8 cellular contexts compared by ENCODE assay signal in the genomic region with DNA sequence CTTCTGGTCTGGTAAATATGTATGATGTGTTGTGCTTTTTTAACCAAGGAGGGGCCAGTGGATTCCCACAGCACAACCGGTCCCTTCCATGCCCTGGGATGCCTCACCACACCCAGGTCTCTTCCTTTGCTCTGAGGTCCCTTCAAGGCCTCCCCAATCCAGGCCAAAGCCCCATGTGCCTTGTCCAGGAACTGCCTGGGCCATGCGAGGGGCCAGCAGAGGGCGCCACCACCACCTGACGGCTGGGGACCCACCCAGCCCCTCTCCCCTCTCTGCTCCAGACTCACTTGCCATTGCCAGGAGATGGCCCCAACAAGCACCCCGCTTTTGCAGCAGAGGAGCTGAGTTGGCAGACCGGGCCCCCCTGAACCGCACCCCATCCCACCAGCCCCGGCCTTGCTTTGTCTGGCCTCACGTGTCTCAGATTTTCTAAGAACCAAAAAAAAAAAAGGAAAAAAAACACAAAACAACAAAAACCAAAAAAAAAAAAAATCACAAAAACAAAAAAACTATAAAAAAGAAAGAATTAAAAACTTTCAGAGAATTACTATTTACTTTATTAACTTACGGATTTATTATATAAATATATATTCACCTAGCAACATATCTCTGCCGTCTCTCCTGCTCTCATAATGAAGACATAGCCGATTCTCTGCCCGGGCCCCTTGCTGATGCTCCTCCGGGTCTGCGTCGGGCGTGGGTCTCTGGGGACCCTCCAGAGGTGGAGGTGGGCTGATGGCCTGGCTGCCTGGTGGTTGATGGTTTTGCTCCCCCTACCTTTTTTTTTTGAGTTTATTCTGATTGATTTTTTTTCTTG. TPM values are rescaled to one million over a fixed set of nuclear protein-coding genes. Genes with fewer than 3 reads are reported as not detected.
DNase-seq lines count a peak whose midpoint lies in the region; ATAC-seq and TF ChIP-seq lines count a peak whose summit lies in the region.

No MANE protein-coding gene starts in this region.

- intact Hi-C loops in ascending aorta (cut with DNase I): loop anchor here (5.0 kb wide), 1 partner anchor 117 kb away; a partner anchor contains a TSS

- peaks cover 3% of the 10 kb centered on the region; the same call in 1 of the 2 replicates for H3F3A ChIP-seq in DOHH2 (ENCODE audit: control insufficient read depth, insufficient read depth)

- H3K4me1 ChIP-seq in DOHH2 (ENCODE audit: control insufficient read depth, low read length): peaks cover 15% of the 10 kb centered on the region
- H3K4me1 ChIP-seq in ascending aorta: peaks cover 0 to 11% of the 10 kb centered on the region in 2 donors

- H3K4me3 ChIP-seq in DOHH2 (ENCODE audit: low read length) (no peak overlapping the region), ascending aorta (no peak overlapping the region)

- no peaks in the 10 kb centered on the region for H3K9me3 ChIP-seq in DOHH2 (ENCODE audit: control insufficient read depth, insufficient read depth, low read length)
- no peaks in the 10 kb centered on the region for H3K9me3 ChIP-seq in ascending aorta

- no peaks in the 10 kb centered on the region for H3K79me2 ChIP-seq in DOHH2 (ENCODE audit: control insufficient read depth, low read length)

- no peak overlapping the region for H3K4me2 ChIP-seq in DOHH2 (ENCODE audit: low read length)

- ATAC-seq in HG03457 (IDR thresholded peaks at IDR 0.05; ENCODE audit: unreplicated experiment): no peak

- peak; percentile 46 for DNase-seq in LHCN-M2 (ENCODE audit: low read depth)
- DNase-seq in T-helper 22 cell (ENCODE audit: low read depth): peak; percentile 42
- DNase-seq in ascending aorta (ENCODE audit: low spot score in 2 of 2): no peak
- DNase-seq in iris pigment epithelial cell (ENCODE audit: low read depth): peak; percentile 47
- peak; percentile 77 to 87 for DNase-seq in stimulated activated CD4-positive, alpha-beta T cell treated with anti-CD3 and anti-CD28 coated beads, Interleukin-4, amount 100 ng/mL, for 48 hours (ENCODE audit: low read depth in 2 of 2)
- no peak for DNase-seq in cerebellum (ENCODE audit: low spot score)

- peak; percentile 90 for TF ChIP-seq CTCF in DOHH2 (IDR thresholded peaks at IDR 0.05; ENCODE audit: low read depth, low read length, poor library complexity, severe bottlenecking)
- peak; percentile 71 to 78 (median 74) for TF ChIP-seq CTCF in ascending aorta (IDR thresholded peaks at IDR 0.05)

- no peaks in the 10 kb centered on the region for H3K9me2 ChIP-seq in DOHH2 (replicated peaks; ENCODE audit: control insufficient read depth, low read length)

- peaks cover 41% of the 10 kb centered on the region for H3K36me3 ChIP-seq in DOHH2 (ENCODE audit: control insufficient read depth, low read length)
- peaks cover 62 to 72% of the 10 kb centered on the region in 2 donors for H3K36me3 ChIP-seq in ascending aorta

- H3K27me3 ChIP-seq in DOHH2 (ENCODE audit: control insufficient read depth, low read length) (no peaks in the 10 kb centered on the region), ascending aorta (no peaks in the 10 kb centered on the region)

- peaks cover 4% of the 10 kb centered on the region; the same call in 1 of the 2 replicates for H4K20me1 ChIP-seq in DOHH2 (ENCODE audit: control insufficient read depth, insufficient read depth, low read depth, low read length)

- H3K27ac ChIP-seq in DOHH2 (ENCODE audit: low read depth, low read length): no peak overlapping the region
- H3K27ac ChIP-seq in ascending aorta: peak overlapping the region in 1 of 2 donors; percentile 46

RNA-seq across cellular contexts. Expression of a gene that starts 14.4 kb away (rescaled TPM):
- not detected in 2 replicates for total RNA-seq in LHCN-M2 (2014; rRNA removed)
- 0.09 TPM for polyA plus RNA-seq in LHCN-M2 (2012)
- total RNA-seq in ascending aorta: not detected
- total RNA-seq in cerebellum: 0.54 TPM

RNA-seq across cellular contexts. Expression of a gene that starts 43.5 kb away (rescaled TPM):
- total RNA-seq in LHCN-M2 (2014; rRNA removed): not detected in 2 replicates
- not detected for polyA plus RNA-seq in LHCN-M2 (2012)
- not detected for total RNA-seq in ascending aorta
- total RNA-seq in cerebellum: not detected

RNA-seq across cellular contexts. Expression of a gene that starts 59.1 kb away (rescaled TPM):
- total RNA-seq in LHCN-M2 (2014; rRNA removed) (not detected in 2 replicates), ascending aorta (not detected), cerebellum (not detected)
- polyA plus RNA-seq in LHCN-M2 (2012): not detected

Comparison
In these comparisons a context has a peak if more than half of its experiments do, and no peak if none do; other contexts are left out.
1. DNase-seq: peak in LHCN-M2 (single experiment), T-helper 22 cell (single experiment), iris pigment epithelial cell (single experiment) and stimulated activated CD4-positive, alpha-beta T cell treated with anti-CD3 and anti-CD28 coated beads, Interleukin-4, amount 100 ng/mL, for 48 hours (2 of 2); none in ascending aorta (0 of 2) and cerebellum (single experiment).